Comparison of ENCODE assay signal across 14 cellular contexts in the genomic region with DNA sequence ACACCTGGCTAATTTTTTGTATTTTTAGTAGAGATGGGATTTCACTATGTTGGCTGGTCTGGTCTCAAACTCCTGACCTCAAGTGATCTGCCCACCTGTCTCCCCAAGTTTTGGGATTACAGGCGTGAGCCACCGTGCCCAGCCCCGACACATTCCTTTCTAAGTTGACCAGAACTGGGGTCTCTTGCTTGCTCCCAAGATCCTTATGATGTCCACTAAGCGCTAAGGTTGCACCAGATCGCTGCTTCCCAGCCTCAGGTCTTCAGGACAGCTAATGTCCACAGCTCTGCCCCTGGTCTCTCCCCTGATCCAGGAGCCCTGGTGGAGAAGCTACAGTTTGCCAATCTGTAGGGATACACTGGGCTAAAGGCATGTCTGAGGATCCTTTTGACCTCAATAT. TPM values are rescaled to one million over a fixed set of nuclear protein-coding genes. Genes with fewer than 3 reads are reported as not detected.
A peak's percentile ranks its signal among the peaks of the same experiment; 100 is the strongest.
DNase-seq lines count a peak whose midpoint lies in the region; ATAC-seq and TF ChIP-seq lines count a peak whose summit lies in the region.
"Had no signal": no experiment of that assay in that cellular context is flagged by ENCODE, and none has a peak within 500 bp of the region (broad histone marks: within the 10 kb centered on the region; RNA-seq: fewer than 3 reads in every experiment).

No MANE protein-coding gene starts in this region.

- peaks cover 78% of the 10 kb centered on the region for H3K36me3 Mint-ChIP-seq in activated T-helper 2 cell treated with anti-CD3 and anti-CD28 coated beads, Interferon-gamma antibody, Interleukin-2, Interleukin-4, amounts not matched to agents 10 μg/mL and 5 μg/mL and 100 μg/mL, durations not matched to agents 14 hours and 24 hours and 36 hours (ENCODE audit: low read depth)

- intact Hi-C loops in activated T-helper 2 cell treated with anti-CD3 and anti-CD28 coated beads, Interferon-gamma antibody, Interleukin-2, Interleukin-4, amounts not matched to agents 10 μg/mL and 5 μg/mL and 100 μg/mL, durations not matched to agents 14 hours and 24 hours and 36 hours (cut with micrococcal nuclease): loop anchor here (10.0 kb wide), 1 partner anchor 644 kb away; no protein-coding TSS in a partner anchor
- intact Hi-C loops in transverse colon (cut with DNase I; ENCODE audit: low total_unique reads): loop anchor here (5.0 kb wide), 1 partner anchor 128 kb away; no protein-coding TSS in a partner anchor

- H3K4me3 Mint-ChIP-seq in activated T-helper 2 cell treated with anti-CD3 and anti-CD28 coated beads, Interferon-gamma antibody, Interleukin-2, Interleukin-4, amounts not matched to agents 10 μg/mL and 5 μg/mL and 100 μg/mL, durations not matched to agents 14 hours and 24 hours and 36 hours (ENCODE audit: low read depth): no peak overlapping the region

- no peaks in the 10 kb centered on the region for H3K27me3 Mint-ChIP-seq in activated T-helper 2 cell treated with anti-CD3 and anti-CD28 coated beads, Interferon-gamma antibody, Interleukin-2, Interleukin-4, amounts not matched to agents 10 μg/mL and 5 μg/mL and 100 μg/mL, durations not matched to agents 14 hours and 24 hours and 36 hours (ENCODE audit: low read depth)

- no peaks in the 10 kb centered on the region for H3K9me3 ChIP-seq in transverse colon
- H3K9me3 ChIP-seq: tibial nerve had no signal

- peak overlapping the region; percentile 100 for H3K27ac Mint-ChIP-seq in activated T-helper 2 cell treated with anti-CD3 and anti-CD28 coated beads, Interferon-gamma antibody, Interleukin-2, Interleukin-4, amounts not matched to agents 10 μg/mL and 5 μg/mL and 100 μg/mL, durations not matched to agents 14 hours and 24 hours and 36 hours

- H3K9me3 Mint-ChIP-seq in activated T-helper 2 cell treated with anti-CD3 and anti-CD28 coated beads, Interferon-gamma antibody, Interleukin-2, Interleukin-4, amounts not matched to agents 10 μg/mL and 5 μg/mL and 100 μg/mL, durations not matched to agents 14 hours and 24 hours and 36 hours: no peaks in the 10 kb centered on the region

- WGBS in transverse colon (ENCODE audit: low coverage in 1 of 2), 2 donors: 99% methylated on average over 5 of the region's 5 CpGs; no CpG with 5 or more reads in 1 of the 2 donors

- peaks cover 44 to 100% (median 68%) of the 10 kb centered on the region in 4 donors for H3K4me1 ChIP-seq in transverse colon

- H3K27me3 ChIP-seq in transverse colon: no peaks in the 10 kb centered on the region
- H3K27me3 ChIP-seq: tibial nerve had no signal

- H3K36me3 ChIP-seq in transverse colon: no peaks in the 10 kb centered on the region

- no peak for TF ChIP-seq POLR2A in transverse colon (IDR thresholded peaks at IDR 0.05)

- peak; percentile 57 for DNase-seq in activated effector memory CD4-positive, alpha-beta T cell treated with anti-CD3 and anti-CD28 coated beads, Interleukin-2, amount 50 U/mL, for 16 hours
- no peak for DNase-seq in activated effector memory CD4-positive, alpha-beta T cell treated with Interleukin-2 at 50 U/mL for 16 hours
- no peak for DNase-seq in activated T-helper 2 cell treated with anti-CD3 and anti-CD28 coated beads, Interferon-gamma antibody, Interleukin-2, Interleukin-4, amounts not matched to agents 10 μg/mL and 5 μg/mL and 100 μg/mL, durations not matched to agents 14 hours and 24 hours and 36 hours (ENCODE audit: low spot score)
- DNase-seq in mesenteric fat pad (ENCODE audit: low spot score): peak; percentile 82
- DNase-seq in transverse colon: no peak
- no peak for DNase-seq in putamen (ENCODE audit: low spot score)
- no peak for DNase-seq in AG08395 (ENCODE audit: low spot score)
- DNase-seq: DMS 273 treated with DMSO at 0.1 percent for 48 hours, hippocampal formation, NCI-H345, retina, SIG-M5 had no signal

- no peak for TF ChIP-seq EP300 in transverse colon (IDR thresholded peaks at IDR 0.05; ENCODE audit: low read depth)

- peaks cover 86% of the 10 kb centered on the region for H3K4me1 Mint-ChIP-seq in activated T-helper 2 cell treated with anti-CD3 and anti-CD28 coated beads, Interferon-gamma antibody, Interleukin-2, Interleukin-4, amounts not matched to agents 10 μg/mL and 5 μg/mL and 100 μg/mL, durations not matched to agents 14 hours and 24 hours and 36 hours (ENCODE audit: low read depth)

- in situ Hi-C loops in transverse colon (cut with MboI; ENCODE audit: low pct_ligation_motif_present in 1 of 4, low pct_unique_long_range_greater_than_20kb in 1 of 4, low sequenced_read_pairs in 3 of 4): loop anchor here (10.0 to 25.0 kb wide), 3 partner anchors 76 to 126 kb away; a partner anchor contains a TSS

- peak overlapping the region; percentile 77 to 90 (median 82) for H3K27ac ChIP-seq in transverse colon

- no peak for ATAC-seq in GM19395 (IDR thresholded peaks at IDR 0.05; ENCODE audit: unreplicated experiment)

- H3K4me3 ChIP-seq in transverse colon: no peak overlapping the region
- H3K4me3 ChIP-seq: tibial nerve had no signal

- TF ChIP-seq CTCF in transverse colon (IDR thresholded peaks at IDR 0.05): no peak

RNA-seq across cellular contexts. Expression of a gene that starts 29.5 kb away (rescaled TPM):
- 186 and 189 TPM in 2 replicates for total RNA-seq in activated T-helper 2 cell treated with anti-CD3 and anti-CD28 coated beads, Interferon-gamma antibody, Interleukin-2, Interleukin-4, amounts not matched to agents 10 μg/mL and 5 μg/mL and 100 μg/mL, durations not matched to agents 14 hours and 24 hours and 36 hours
- total RNA-seq in mesenteric fat pad (39.6 TPM), transverse colon (10 to 100 TPM in 3 of 4 donors, 1 to 10 TPM in 1; 6.2 to 90.8 (median 27.2) TPM)

RNA-seq across cellular contexts. Expression of a gene that starts 35.7 kb away (rescaled TPM):
- total RNA-seq in activated T-helper 2 cell treated with anti-CD3 and anti-CD28 coated beads, Interferon-gamma antibody, Interleukin-2, Interleukin-4, amounts not matched to agents 10 μg/mL and 5 μg/mL and 100 μg/mL, durations not matched to agents 14 hours and 24 hours and 36 hours: 13.5 and 17.3 TPM in 2 replicates
- total RNA-seq in mesenteric fat pad: 3.5 TPM
- total RNA-seq in transverse colon: 10 to 100 TPM in 2 of 4 donors, 1 to 10 TPM in 2; 4.4 to 14.2 (median 9.2) TPM

Comparison
In these comparisons a context has a peak if more than half of its experiments do, and no peak if none do; other contexts are left out.
1. DNase-seq: peak in activated effector memory CD4-positive, alpha-beta T cell treated with anti-CD3 and anti-CD28 coated beads, Interleukin-2, amount 50 U/mL, for 16 hours (single experiment) and mesenteric fat pad (single experiment); none in activated effector memory CD4-positive, alpha-beta T cell treated with Interleukin-2 at 50 U/mL for 16 hours (single experiment), activated T-helper 2 cell treated with anti-CD3 and anti-CD28 coated beads, Interferon-gamma antibody, Interleukin-2, Interleukin-4, amounts not matched to agents 10 μg/mL and 5 μg/mL and 100 μg/mL, durations not matched to agents 14 hours and 24 hours and 36 hours (single experiment), transverse colon (single experiment), putamen (single experiment) and AG08395 (single experiment).